25 cellular contexts compared by ENCODE assay signal in genomic region chr12:5489760-5490432, GRCh38. TPM values are rescaled to one million over a fixed set of nuclear protein-coding genes. Genes with fewer than 3 reads are reported as not detected.
"Had no signal": no experiment of that assay in that cellular context is flagged by ENCODE, and none has a peak within 500 bp of the region (broad histone marks: within the 10 kb centered on the region; RNA-seq: fewer than 3 reads in every experiment).

No MANE protein-coding gene starts in this region.

- H3K4me3 ChIP-seq: esophagus squamous epithelium, gastroesophageal sphincter, sigmoid colon, testis, upper lobe of right lung had no signal

- H3K4me3 Mint-ChIP-seq: activated B cell treated with CpG ODN at 0.5 μM for 24 hours; activated CD4-positive, alpha-beta T cell treated with anti-CD3 and anti-CD28 coated beads for 36 hours; activated naive CD8-positive, alpha-beta T cell treated with anti-CD3 and anti-CD28 coated beads for 36 hours; activated T-cell treated with anti-CD3 and anti-CD28 coated beads, Interleukin-2, amount 50 U/mL, for 4 hours; brain; endodermal cell; memory B cell; stimulated activated naive B cell treated with anti-CD40 and anti-IgM and Interleukin-4, amounts not matched to agents 10 μg/mL and 1 μg/mL and 100 μg/mL, for 72 hours; T-helper 1 cell treated with Interleukin-12 subunit alpha and Interleukin-12 subunit beta and Interleukin-4 antibody, amounts not matched to agents 30 μg/mL and 1 μg/mL, for 36 hours had no signal

- H3K36me3 Mint-ChIP-seq: activated naive CD8-positive, alpha-beta T cell treated with anti-CD3 and anti-CD28 coated beads for 36 hours; brain; memory B cell; stimulated activated naive B cell treated with anti-CD40 and anti-IgM and Interleukin-4, amounts not matched to agents 10 μg/mL and 1 μg/mL and 100 μg/mL, for 72 hours had no signal

- H3K27me3 ChIP-seq: esophagus squamous epithelium, gastroesophageal sphincter, sigmoid colon, testis, upper lobe of right lung had no signal

- H3K4me1 Mint-ChIP-seq: activated B cell treated with CpG ODN at 0.5 μM for 24 hours; activated CD4-positive, alpha-beta T cell treated with anti-CD3 and anti-CD28 coated beads for 36 hours; activated naive CD8-positive, alpha-beta T cell treated with anti-CD3 and anti-CD28 coated beads for 36 hours; memory B cell; stimulated activated naive B cell treated with anti-CD40 and anti-IgM and Interleukin-4, amounts not matched to agents 10 μg/mL and 1 μg/mL and 100 μg/mL, for 72 hours had no signal

- H3K27ac ChIP-seq: gastroesophageal sphincter, testis, upper lobe of right lung had no signal

- H3K36me3 ChIP-seq: esophagus squamous epithelium, gastroesophageal sphincter, sigmoid colon, upper lobe of right lung had no signal

- H3K27ac Mint-ChIP-seq: activated B cell treated with CpG ODN at 0.5 μM for 24 hours; activated CD4-positive, alpha-beta T cell treated with anti-CD3 and anti-CD28 coated beads for 36 hours; activated naive CD8-positive, alpha-beta T cell treated with anti-CD3 and anti-CD28 coated beads for 36 hours; activated T-helper 2 cell treated with anti-CD3 and anti-CD28 coated beads, Interferon-gamma antibody, Interleukin-2, Interleukin-4, amounts not matched to agents 10 μg/mL and 5 μg/mL and 100 μg/mL, durations not matched to agents 14 hours and 24 hours and 36 hours; endodermal cell; memory B cell; stimulated activated naive B cell treated with anti-CD40 and anti-IgM and Interleukin-4, amounts not matched to agents 10 μg/mL and 1 μg/mL and 100 μg/mL, for 72 hours; T-helper 1 cell treated with Interleukin-12 subunit alpha and Interleukin-12 subunit beta and Interleukin-4 antibody, amounts not matched to agents 30 μg/mL and 1 μg/mL, for 36 hours had no signal

- H3K9me3 ChIP-seq: esophagus squamous epithelium, gastroesophageal sphincter, sigmoid colon, testis, upper lobe of right lung had no signal

- ATAC-seq: activated CD4-positive, alpha-beta T cell treated with anti-CD3 and anti-CD28 coated beads for 36 hours; activated T-cell treated with anti-CD3 and anti-CD28 coated beads, Interleukin-2, amount 50 U/mL, for 4 hours; gastroesophageal sphincter; stimulated activated naive B cell treated with anti-CD40 and anti-IgM and Interleukin-4, amounts not matched to agents 10 μg/mL and 1 μg/mL and 100 μg/mL, for 72 hours; upper lobe of right lung had no signal

- DNase-seq: activated B cell treated with CpG ODN at 0.5 μM for 24 hours; activated CD4-positive, alpha-beta T cell treated with anti-CD3 and anti-CD28 coated beads for 36 hours; activated CD4-positive, alpha-beta T cell treated with anti-CD3 and anti-CD28 coated beads, Interleukin-2, amount 50 U/mL, for 4 hours; activated CD8-positive, alpha-beta memory T cell treated with anti-CD3 and anti-CD28 coated beads, Interleukin-2, amount 50 U/mL, for 48 hours; activated naive CD4-positive, alpha-beta T cell treated with Interleukin-2 at 50 U/mL for 16 hours; activated naive CD8-positive, alpha-beta T cell treated with anti-CD3 and anti-CD28 coated beads for 36 hours; activated T-cell treated with anti-CD3 and anti-CD28 coated beads, Interleukin-2, amount 50 U/mL, for 4 hours; cortex of kidney; endodermal cell; esophagus squamous epithelium; occipital lobe; sigmoid colon; stimulated activated CD4-positive, alpha-beta T cell treated with anti-CD3 and anti-CD28 coated beads, Interleukin-2, amount 100 ng/mL, for 48 hours; stimulated activated CD8-positive, alpha-beta memory T cell treated with anti-CD3 and anti-CD28 coated beads, Interleukin-4, amount 100 ng/mL, for 48 hours; stimulated activated naive B cell treated with anti-CD40 and anti-IgM and Interleukin-4, amounts not matched to agents 10 μg/mL and 1 μg/mL and 100 μg/mL, for 72 hours; testis; upper lobe of right lung had no signal

- H3K27me3 Mint-ChIP-seq: activated B cell treated with CpG ODN at 0.5 μM for 24 hours; activated CD4-positive, alpha-beta T cell treated with anti-CD3 and anti-CD28 coated beads for 36 hours; activated naive CD8-positive, alpha-beta T cell treated with anti-CD3 and anti-CD28 coated beads for 36 hours; brain had no signal

- H3K9me3 Mint-ChIP-seq: activated B cell treated with CpG ODN at 0.5 μM for 24 hours; activated naive CD8-positive, alpha-beta T cell treated with anti-CD3 and anti-CD28 coated beads for 36 hours; activated T-cell treated with anti-CD3 and anti-CD28 coated beads, Interleukin-2, amount 50 U/mL, for 4 hours; activated T-helper 2 cell treated with anti-CD3 and anti-CD28 coated beads, Interferon-gamma antibody, Interleukin-2, Interleukin-4, amounts not matched to agents 10 μg/mL and 5 μg/mL and 100 μg/mL, durations not matched to agents 14 hours and 24 hours and 36 hours; brain; endodermal cell; memory B cell; stimulated activated naive B cell treated with anti-CD40 and anti-IgM and Interleukin-4, amounts not matched to agents 10 μg/mL and 1 μg/mL and 100 μg/mL, for 72 hours; T-helper 1 cell treated with Interleukin-12 subunit alpha and Interleukin-12 subunit beta and Interleukin-4 antibody, amounts not matched to agents 30 μg/mL and 1 μg/mL, for 36 hours had no signal

- H3K4me1 ChIP-seq: sigmoid colon, upper lobe of right lung had no signal

RNA-seq across cellular contexts. Expression of gene NTF3, which starts 58.0 kb away (rescaled TPM):
- total RNA-seq: activated B cell treated with CpG ODN at 0.5 μM for 24 hours; activated CD4-positive, alpha-beta T cell treated with anti-CD3 and anti-CD28 coated beads for 36 hours; activated CD8-positive, alpha-beta memory T cell treated with anti-CD3 and anti-CD28 coated beads for 36 hours; activated naive CD8-positive, alpha-beta T cell treated with anti-CD3 and anti-CD28 coated beads for 36 hours; activated T-cell treated with anti-CD3 and anti-CD28 coated beads, Interleukin-2, amount 50 U/mL, for 4 hours; activated T-helper 2 cell treated with anti-CD3 and anti-CD28 coated beads, Interferon-gamma antibody, Interleukin-2, Interleukin-4, amounts not matched to agents 10 μg/mL and 5 μg/mL and 100 μg/mL, durations not matched to agents 14 hours and 24 hours and 36 hours; mononuclear cell had no signal
- polyA plus RNA-seq: neural cell had no signal
